Comparison of ENCODE assay signal across 10 cellular contexts in genomic region chr11:67274768-67275605, GRCh38. TPM values are rescaled to one million over a fixed set of nuclear protein-coding genes. Genes with fewer than 3 reads are reported as not detected.
DNase-seq lines count a peak whose midpoint lies in the region; ATAC-seq and TF ChIP-seq lines count a peak whose summit lies in the region.
"Had no signal": no experiment of that assay in that cellular context is flagged by ENCODE, and none has a peak within 500 bp of the region (broad histone marks: within the 10 kb centered on the region; RNA-seq: fewer than 3 reads in every experiment).

No MANE protein-coding gene starts in this region.

- H3K4me1 ChIP-seq in BLaER1 treated with 17β-estradiol and CSF1 and Interleukin-3, amounts not matched to agents 10 nM and 100 nM, result peaks cover 95 to 99% (median 97%) of the 10 kb centered on the region in 10 experiments
- H3K4me1 ChIP-seq in esophagus muscularis mucosa, result peaks cover 90 to 100% (median 99%) of the 10 kb centered on the region in 4 donors
- H3K4me1 ChIP-seq in osteoblast (ENCODE audit: insufficient read depth, low read length), result peaks cover 51% of the 10 kb centered on the region

- peak overlapping the region; percentile 87 to 100 (median 99) for H3K4me3 ChIP-seq in BLaER1 treated with 17β-estradiol and CSF1 and Interleukin-3, amounts not matched to agents 10 nM and 100 nM
- peak overlapping the region in 1 of 4 donors; percentile 1 for H3K4me3 ChIP-seq in esophagus muscularis mucosa
- no peak overlapping the region for H3K4me3 ChIP-seq in osteoblast (ENCODE audit: insufficient read depth, low read length)

- H3K9me3 ChIP-seq in BLaER1 treated with 17β-estradiol and CSF1 and Interleukin-3, amounts not matched to agents 10 nM and 100 nM (replicated peaks in 1 of 11), result no peaks in the 10 kb centered on the region
- H3K9me3 ChIP-seq in esophagus muscularis mucosa (no peaks in the 10 kb centered on the region), osteoblast (ENCODE audit: low read depth, low read length) (no peaks in the 10 kb centered on the region)

- intact Hi-C loops in esophagus muscularis mucosa (cut with DNase I), result no loop called here

- peaks cover 0 to 57% (median 37%) of the 10 kb centered on the region in 11 experiments; a peak in 13 of 22 replicates for H4K20me1 ChIP-seq in BLaER1 treated with 17β-estradiol and CSF1 and Interleukin-3, amounts not matched to agents 10 nM and 100 nM
- peaks cover 26% of the 10 kb centered on the region for H4K20me1 ChIP-seq in osteoblast (ENCODE audit: insufficient read depth, low read length)

- peak overlapping the region; percentile 93 to 100 (median 99) for H3K27ac ChIP-seq in BLaER1 treated with 17β-estradiol and CSF1 and Interleukin-3, amounts not matched to agents 10 nM and 100 nM
- H3K27ac ChIP-seq in esophagus muscularis mucosa (replicated peaks in 1 of 4) (peak overlapping the region; percentile 71 to 91 (median 84)), osteoblast (ENCODE audit: low read depth, low read length) (no peak overlapping the region)

- H3K27ac Mint-ChIP-seq in T-helper 1 cell treated with Interleukin-12 subunit alpha and Interleukin-12 subunit beta and Interleukin-4 antibody, amounts not matched to agents 30 μg/mL and 1 μg/mL, for 36 hours, result peak overlapping the region; percentile 90

- DNase-seq in esophagus muscularis mucosa (ENCODE audit: extremely low spot score) (no peak), osteoblast (ENCODE audit: insufficient read length, low spot score, missing footprints) (peak; percentile 62), NOMO-1 treated with DMSO at 0.1 percent for 48 hours (lab: John Stamatoyannopoulos, UW; ENCODE audit: unreplicated experiment) (no peak), COLO668 (lab: John Stamatoyannopoulos, UW; ENCODE audit: unreplicated experiment) (no peak), superior temporal gyrus (ENCODE audit: extremely low spot score) (no peak)

- H3K36me3 Mint-ChIP-seq in T-helper 1 cell treated with Interleukin-12 subunit alpha and Interleukin-12 subunit beta and Interleukin-4 antibody, amounts not matched to agents 30 μg/mL and 1 μg/mL, for 36 hours (ENCODE audit: low read depth), result peaks cover 50% of the 10 kb centered on the region

- H3K9ac ChIP-seq in BLaER1 treated with 17β-estradiol and CSF1 and Interleukin-3, amounts not matched to agents 10 nM and 100 nM, result peak overlapping the region; percentile 93 to 100 (median 99)

- no peak overlapping the region for H2AFZ ChIP-seq in osteoblast (ENCODE audit: low read length)

- no peaks in the 10 kb centered on the region for H3K9me3 Mint-ChIP-seq in T-helper 1 cell treated with Interleukin-12 subunit alpha and Interleukin-12 subunit beta and Interleukin-4 antibody, amounts not matched to agents 30 μg/mL and 1 μg/mL, for 36 hours
- H3K9me3 Mint-ChIP-seq: nephron had no signal

- peak overlapping the region; percentile 65 for H3K4me3 Mint-ChIP-seq in T-helper 1 cell treated with Interleukin-12 subunit alpha and Interleukin-12 subunit beta and Interleukin-4 antibody, amounts not matched to agents 30 μg/mL and 1 μg/mL, for 36 hours
- H3K4me3 Mint-ChIP-seq: nephron had no signal

- no peak for ATAC-seq in GM21529 (IDR thresholded peaks at IDR 0.05; ENCODE audit: unreplicated experiment)
- ATAC-seq: Panc1 had no signal

- peak overlapping the region; percentile 99 to 100 (median 100) for H3K4me2 ChIP-seq in BLaER1 treated with 17β-estradiol and CSF1 and Interleukin-3, amounts not matched to agents 10 nM and 100 nM
- no peak overlapping the region for H3K4me2 ChIP-seq in osteoblast (ENCODE audit: insufficient read depth, low read length)

- peaks cover 70% of the 10 kb centered on the region for H3K4me1 Mint-ChIP-seq in T-helper 1 cell treated with Interleukin-12 subunit alpha and Interleukin-12 subunit beta and Interleukin-4 antibody, amounts not matched to agents 30 μg/mL and 1 μg/mL, for 36 hours (ENCODE audit: low read depth)

- TF ChIP-seq CTCF in esophagus muscularis mucosa (IDR thresholded peaks at IDR 0.05) (no peak), osteoblast (IDR thresholded peaks at IDR 0.05; ENCODE audit: extremely low read depth, low read depth, low read length) (no peak)

- 73% methylated on average over 24 of the region's 35 CpGs for WGBS in esophagus muscularis mucosa

- no peaks in the 10 kb centered on the region for H3K27me3 ChIP-seq in BLaER1 treated with 17β-estradiol and CSF1 and Interleukin-3, amounts not matched to agents 10 nM and 100 nM
- H3K27me3 ChIP-seq in esophagus muscularis mucosa (no peaks in the 10 kb centered on the region), osteoblast (ENCODE audit: insufficient read depth, low read length) (no peaks in the 10 kb centered on the region)

- H3K27me3 Mint-ChIP-seq in T-helper 1 cell treated with Interleukin-12 subunit alpha and Interleukin-12 subunit beta and Interleukin-4 antibody, amounts not matched to agents 30 μg/mL and 1 μg/mL, for 36 hours (ENCODE audit: low read depth), result no peaks in the 10 kb centered on the region

- peaks cover 97% of the 10 kb centered on the region for H3K79me2 ChIP-seq in osteoblast (ENCODE audit: insufficient read depth, low read length)

- H3K36me3 ChIP-seq in BLaER1 treated with 17β-estradiol and CSF1 and Interleukin-3, amounts not matched to agents 10 nM and 100 nM, result peaks cover 60 to 89% (median 81%) of the 10 kb centered on the region in 11 experiments
- peaks cover 8 to 25% (median 16%) of the 10 kb centered on the region in 4 donors for H3K36me3 ChIP-seq in esophagus muscularis mucosa
- peaks cover 9% of the 10 kb centered on the region for H3K36me3 ChIP-seq in osteoblast (ENCODE audit: insufficient read depth, low read length)

- TF ChIP-seq EP300 in esophagus muscularis mucosa (IDR thresholded peaks at IDR 0.05), result no peak

- no peak for TF ChIP-seq POLR2A in esophagus muscularis mucosa (IDR thresholded peaks at IDR 0.05; ENCODE audit: low read depth)

RNA-seq across cellular contexts. Expression of gene GRK2, which starts 8.7 kb away (rescaled TPM):
- total RNA-seq in esophagus muscularis mucosa (10 to 100 TPM; 46.9 to 68.8 (median 59.5) TPM), osteoblast (21.4 and 23.6 TPM in 2 replicates)

RNA-seq across cellular contexts. Expression of gene ANKRD13D, which starts 14.1 kb away (rescaled TPM):
- total RNA-seq in esophagus muscularis mucosa, result 10 to 100 TPM; 27.7 to 53.0 (median 39.5) TPM
- total RNA-seq in osteoblast, result 33.0 and 34.4 TPM in 2 replicates

RNA-seq across cellular contexts. Expression of gene SSH3, which starts 28.3 kb away (rescaled TPM):
- total RNA-seq in esophagus muscularis mucosa, result 10 to 100 TPM; 28.2 to 51.5 (median 44.0) TPM
- 13.3 and 25.0 TPM in 2 replicates for total RNA-seq in osteoblast
